In genomic region chr12:111753144-111753881, GRCh38 we compare ENCODE assay signal across 9 cellular contexts. TPM values are rescaled to one million over a fixed set of nuclear protein-coding genes. Genes with fewer than 3 reads are reported as not detected.
DNase-seq lines count a peak whose midpoint lies in the region; ATAC-seq, FAIRE-seq and TF ChIP-seq lines count a peak whose summit lies in the region.
"Had no signal": no experiment of that assay in that cellular context is flagged by ENCODE, and none has a peak within 500 bp of the region (broad histone marks: within the 10 kb centered on the region; RNA-seq: fewer than 3 reads in every experiment).

No MANE protein-coding gene starts in this region.

- peak overlapping the region; percentile 61 for H3K4ac ChIP-seq in neuronal stem cell (ENCODE audit: low read length)

- peak overlapping the region; percentile 86 for H3K18ac ChIP-seq in neuronal stem cell (ENCODE audit: low read length)

- H3K27me3 ChIP-seq in neuronal stem cell (ENCODE audit: control insufficient read depth in 3 of 3, insufficient read depth in 3 of 3, low read depth in 1 of 3, low read length in 3 of 3) = no peaks in the 10 kb centered on the region

- WGBS in A549 (ENCODE audit: missing lambda C conversion rate) = 77% methylated on average over 23 of the region's 23 CpGs
- WGBS in neuronal stem cell (ENCODE audit: extremely low coverage in 2 of 2, insufficient read length in 2 of 2, insufficient replicate concordance in 1 of 2), 2 donors = no CpG with 5 or more reads among the region's 23 CpGs

- POLR2A ChIA-PET in A549 (lab: Yijun Ruan, JAX) = interaction anchor here (1.3 to 1.8 kb wide), 2 partner anchors 13 to 60 kb away, joined by 3 to 5 read pairs; partner anchors contain the start of gene ALDH2
- POLR2A ChIA-PET in activated CD4-positive, alpha-beta memory T cell treated with anti-CD3 and anti-CD28 coated beads for 36 hours (lab: Charles Lee) = no interaction called here

- H4K8ac ChIP-seq in neuronal stem cell (ENCODE audit: low read depth, low read length) = peak overlapping the region; percentile 7

- in situ Hi-C loops in GM13977 (cut with MboI; ENCODE audit: low pct_unique_long_range_greater_than_20kb, low sequenced_read_pairs, unreplicated experiment) = loop anchor here (10.0 kb wide), 1 partner anchor 51 kb away; no protein-coding TSS in a partner anchor

- no peak for TF ChIP-seq POLR2A in A549 (IDR thresholded peaks at IDR 0.05; ENCODE audit: low read length)

- peak overlapping the region; percentile 95 for H3K23ac ChIP-seq in neuronal stem cell (ENCODE audit: low read depth, low read length, poor library complexity)

- peaks cover 5% of the 10 kb centered on the region for H3K36me3 Mint-ChIP-seq in activated CD4-positive, alpha-beta memory T cell treated with anti-CD3 and anti-CD28 coated beads for 36 hours

- H3K9me3 Mint-ChIP-seq in activated CD4-positive, alpha-beta memory T cell treated with anti-CD3 and anti-CD28 coated beads for 36 hours = no peaks in the 10 kb centered on the region

- no peak overlapping the region for H4K91ac ChIP-seq in neuronal stem cell (ENCODE audit: low read depth, low read length, poor library complexity)

- peak; percentile 63 to 82 for DNase-seq in A549 (ENCODE audit: low read depth in 1 of 2, low spot score in 1 of 2)
- peak; percentile 71 for DNase-seq in GM13977 (ENCODE audit: low spot score)
- peak; percentile 44 for DNase-seq in RCC 7860 (ENCODE audit: low spot score)
- DNase-seq in fibroblast of gingiva (ENCODE audit: low read depth) = peak; percentile 79
- no peak for DNase-seq in neuronal stem cell (ENCODE audit: low spot score)
- DNase-seq in activated CD4-positive, alpha-beta memory T cell treated with anti-CD3 and anti-CD28 coated beads for 36 hours = no peak

- H3K4me2 ChIP-seq in A549 (no peak overlapping the region), neuronal stem cell (ENCODE audit: insufficient read depth, low read length, poor library complexity, severe bottlenecking) (no peak overlapping the region)

- no peak overlapping the region for H2BK120ac ChIP-seq in neuronal stem cell (ENCODE audit: low read depth, low read length)

- H3K14ac ChIP-seq in neuronal stem cell (ENCODE audit: low read length) = peak overlapping the region; percentile 25

- no peaks in the 10 kb centered on the region for H3K79me1 ChIP-seq in neuronal stem cell (ENCODE audit: low read depth, low read length)

- H3K4me1 ChIP-seq in A549 (no peaks in the 10 kb centered on the region), neuronal stem cell (ENCODE audit: control insufficient read depth in 2 of 2, insufficient read depth in 1 of 2, low read depth in 1 of 2, low read length in 2 of 2) (peaks cover 8 to 10% of the 10 kb centered on the region in 2 donors)

- CTCF ChIA-PET in A549 (lab: Yijun Ruan, JAX) = interaction anchor here (0.6 to 12.9 kb wide), 27 partner anchors 8 to 356 kb away, joined by 3 to 150 read pairs (median 4); partner anchors contain the start of genes ACAD10, ALDH2 and BRAP
- CTCF ChIA-PET in activated CD4-positive, alpha-beta memory T cell treated with anti-CD3 and anti-CD28 coated beads for 36 hours (lab: Charles Lee) = interaction anchor here (0.7 to 3.3 kb wide), 4 partner anchors 38 to 731 kb away, joined by 3 to 33 read pairs (median 4); no protein-coding TSS in a partner anchor

- ATAC-seq in A549 (peak; percentile 88 to 97), GM21526 (IDR thresholded peaks at IDR 0.05; ENCODE audit: low FRiP score, unreplicated experiment) (no peak), HG02870 (IDR thresholded peaks at IDR 0.05; ENCODE audit: unreplicated experiment) (no peak)

- intact Hi-C loops in activated CD4-positive, alpha-beta memory T cell treated with anti-CD3 and anti-CD28 coated beads for 36 hours (cut with micrococcal nuclease) = no loop called here

- no peaks in the 10 kb centered on the region for H3K27me3 Mint-ChIP-seq in activated CD4-positive, alpha-beta memory T cell treated with anti-CD3 and anti-CD28 coated beads for 36 hours

- no peak overlapping the region for H3K27ac Mint-ChIP-seq in activated CD4-positive, alpha-beta memory T cell treated with anti-CD3 and anti-CD28 coated beads for 36 hours

- H2BK12ac ChIP-seq in neuronal stem cell (ENCODE audit: low read length) = no peak overlapping the region

- peak overlapping the region; percentile 6 for H2BK15ac ChIP-seq in neuronal stem cell (ENCODE audit: low read length)

- H2BK5ac ChIP-seq in neuronal stem cell (ENCODE audit: low read length) = peak overlapping the region; percentile 48

- TF ChIP-seq RAD21 in A549 (conservative IDR thresholded peaks at IDR 0.05 in 1 of 2, IDR thresholded peaks at IDR 0.05 in 1 of 2) = peak; percentile 89 to 94

- H3K4me1 Mint-ChIP-seq in activated CD4-positive, alpha-beta memory T cell treated with anti-CD3 and anti-CD28 coated beads for 36 hours (ENCODE audit: low read depth) = no peaks in the 10 kb centered on the region

- no peak for TF ChIP-seq EP300 in A549 (IDR thresholded peaks at IDR 0.05)

- peaks cover 11 to 51% of the 10 kb centered on the region in 2 donors for H3K36me3 ChIP-seq in neuronal stem cell (replicated peaks in 1 of 2; ENCODE audit: control insufficient read depth in 2 of 2, insufficient read depth in 2 of 2, low read length in 2 of 2)

- FAIRE-seq in A549 (lab: Jason Lieb, UNC) (no peak), RCC 7860 (lab: Jason Lieb, UNC) (no peak)
- FAIRE-seq: colon had no signal

- H3K9ac ChIP-seq in neuronal stem cell (ENCODE audit: low read depth, low read length, poor library complexity) = peak overlapping the region; percentile 79

- peak overlapping the region; percentile 53 for H2AK5ac ChIP-seq in neuronal stem cell (ENCODE audit: low read depth, low read length)

- peak; percentile 79 for TF ChIP-seq CTCF in A549 (IDR thresholded peaks at IDR 0.05)
- TF ChIP-seq CTCF in GM13977 (IDR thresholded peaks at IDR 0.05; ENCODE audit: extremely low read depth, insufficient read depth, missing control alignments) = peak; percentile 70

- H2AFZ ChIP-seq in neuronal stem cell (ENCODE audit: low read length) = no peak overlapping the region

- H3K4me3 ChIP-seq in A549 = no peak overlapping the region
- no peak overlapping the region for H3K4me3 ChIP-seq in neuronal stem cell (ENCODE audit: low read length in 2 of 2)

- no peak overlapping the region for H3K27ac ChIP-seq in A549
- no peak overlapping the region for H3K27ac ChIP-seq in neuronal stem cell (replicated peaks; ENCODE audit: low read length)

- no peak overlapping the region for H3K4me3 Mint-ChIP-seq in activated CD4-positive, alpha-beta memory T cell treated with anti-CD3 and anti-CD28 coated beads for 36 hours

- H3K9me3 ChIP-seq in A549 (no peaks in the 10 kb centered on the region), neuronal stem cell (replicated peaks in 1 of 2; ENCODE audit: control insufficient read depth in 2 of 2, insufficient read depth in 1 of 2, low read depth in 1 of 2, low read length in 2 of 2) (peaks cover 0 to 2% of the 10 kb centered on the region in 2 donors)

TF ChIP-seq in A549, 52 proteins besides CTCF, POLR2A, EP300 and RAD21:
- TF ChIP-seq ZSCAN20 (CRISPR knock-in tag; IDR thresholded peaks at IDR 0.05) (no peak), PHF8 (IDR thresholded peaks at IDR 0.05; ENCODE audit: borderline replicate concordance, low read depth) (no peak), SMC3 (IDR thresholded peaks at IDR 0.05) (peak; percentile 89), ZFP36 (IDR thresholded peaks at IDR 0.05; ENCODE audit: borderline replicate concordance, partially characterized antibody) (no peak), TFCP2L1 (CRISPR knock-in tag; IDR thresholded peaks at IDR 0.05) (no peak), FOSB (CRISPR knock-in tag; IDR thresholded peaks at IDR 0.05) (no peak)

RNA-seq across cellular contexts. Expression of gene ALDH2, which starts 13.4 kb away (rescaled TPM):
- polyA plus RNA-seq in A549 (2011; rRNA removed) (111 and 123 TPM in 2 replicates), A549 (2017; fragmentation: RNase III; extraction: RNeasy Plus Mini Kit Qiagen cat#74134 plus additional on column Dnase treatment) (75.8 to 97.5 TPM (median 84.9 TPM) in 3 replicates)
- 95.0 and 109 TPM in 2 replicates for polyA plus RNA-seq in A549 (2012; cell fraction: cytosol; rRNA removed)
- polyA plus RNA-seq in A549 (2012; cell fraction: nucleus; rRNA removed) = 98.5 and 108 TPM in 2 replicates
- 69.6 and 91.2 TPM in 2 replicates for polyA minus RNA-seq in A549 (2011; rRNA and poly(A)+ RNA removed)
- polyA plus RNA-seq in neuronal stem cell (2013, experiment 1 of 2) = 29.8 TPM
- polyA plus RNA-seq in neuronal stem cell (2013, experiment 2 of 2) = 30.2 TPM
- total RNA-seq in activated CD4-positive, alpha-beta memory T cell treated with anti-CD3 and anti-CD28 coated beads for 36 hours = 1 to 10 TPM; 1.9 to 3.1 TPM

Comparison
In these comparisons a context has a peak if more than half of its experiments do, and no peak if none do; other contexts are left out.
1. ATAC-seq: peak in A549 (2 of 2); none in GM21526 (single experiment) and HG02870 (single experiment).
2. DNase-seq: peak in A549 (2 of 2), GM13977 (single experiment), RCC 7860 (single experiment) and fibroblast of gingiva (single experiment); none in neuronal stem cell (single experiment) and activated CD4-positive, alpha-beta memory T cell treated with anti-CD3 and anti-CD28 coated beads for 36 hours (single experiment).